11 cellular contexts compared by ENCODE assay signal in the genomic region with DNA sequence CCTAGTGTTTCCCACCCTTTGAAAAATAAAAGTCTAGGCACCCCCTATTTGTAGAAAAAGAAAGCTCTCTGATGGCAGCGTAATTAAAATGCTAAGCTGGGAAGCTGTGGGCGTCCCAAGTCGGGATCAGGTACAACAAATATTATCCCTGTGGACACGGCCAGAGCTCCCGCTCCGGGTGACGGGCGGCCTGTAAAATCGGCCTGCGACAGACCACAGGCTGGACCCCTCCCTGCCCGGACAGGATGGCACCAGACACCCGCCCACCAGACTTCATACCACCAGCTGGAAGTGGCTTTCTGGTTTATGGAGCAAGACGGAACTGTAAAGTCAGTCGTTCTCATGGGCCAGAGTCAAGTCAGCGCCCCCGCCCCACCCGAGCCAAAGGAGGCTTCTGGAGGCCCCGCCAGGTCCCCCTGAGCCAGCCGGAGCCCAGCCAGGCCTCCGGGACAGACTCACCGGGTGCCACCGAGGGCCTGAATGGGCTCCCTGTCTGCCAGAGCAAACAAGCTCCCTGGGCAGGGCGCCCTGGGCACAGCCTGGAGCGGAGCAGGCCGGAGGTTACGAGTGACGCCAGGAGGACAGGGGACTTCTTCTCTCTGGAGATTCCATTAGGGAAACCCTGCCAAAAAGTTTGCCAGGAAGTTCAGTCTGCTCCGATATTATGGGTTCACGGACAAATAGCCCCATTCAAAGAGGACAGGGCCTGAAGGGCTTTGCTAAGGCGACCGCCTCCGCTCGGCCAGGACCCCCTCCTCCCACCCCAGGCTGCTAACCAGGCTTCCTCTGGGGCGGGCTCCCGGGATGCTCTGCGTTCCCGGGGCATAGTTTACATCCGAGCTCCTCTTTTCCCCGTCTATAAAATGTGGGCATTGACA.
DNase-seq lines count a peak whose midpoint lies in the region; ATAC-seq and TF ChIP-seq lines count a peak whose summit lies in the region.
"Had no signal": no experiment of that assay in that cellular context is flagged by ENCODE, and none has a peak within 500 bp of the region (broad histone marks: within the 10 kb centered on the region; RNA-seq: fewer than 3 reads in every experiment).

No MANE protein-coding gene starts in this region.

- dilution Hi-C loops in mammary epithelial cell (cut with HindIII; ENCODE audit: low sequenced_read_pairs) = no loop called here

- H3K9ac ChIP-seq in mammary epithelial cell (ENCODE audit: insufficient read depth, low read length) = no peak overlapping the region

- intact Hi-C loops in mammary epithelial cell (cut with micrococcal nuclease) (no loop called here), prostate gland (cut with DNase I) (no loop called here)

- CTCF ChIA-PET in mammary epithelial cell (lab: Charles Lee; ENCODE audit: low non-redundant PET) = no interaction called here

- H3K4me3 ChIP-seq in mammary epithelial cell (replicated peaks in 1 of 3; ENCODE audit: insufficient read depth in 1 of 3, low read depth in 2 of 3, low read length in 3 of 3) (no peak overlapping the region), prostate gland (peak overlapping the region in 1 of 2 donors; percentile 7)
- H3K4me3 ChIP-seq: HAP-1 had no signal

- DNase-seq in mammary epithelial cell (no peak), prostate gland (ENCODE audit: low spot score) (peak; percentile 88), NCI-H146 treated with DMSO at 0.1 percent for 48 hours (lab: John Stamatoyannopoulos, UW; ENCODE audit: unreplicated experiment) (no peak), NCI-H2171 (lab: John Stamatoyannopoulos, UW) (no peak), dedifferentiated amniotic fluid mesenchymal stem cell (ENCODE audit: extremely low spot score) (no peak)
- DNase-seq: ACHN, natural killer cell had no signal

- H3K4me1 ChIP-seq in mammary epithelial cell (ENCODE audit: insufficient read depth, low read length) (no peaks in the 10 kb centered on the region), prostate gland (replicated peaks) (peaks cover 24% of the 10 kb centered on the region)
- H3K4me1 ChIP-seq: HAP-1 had no signal

- 39% methylated on average over 18 of the region's 39 CpGs for WGBS in mammary epithelial cell (ENCODE audit: low coverage, missing lambda C conversion rate)
- WGBS in prostate gland = 37% methylated on average over 39 of the region's 39 CpGs

- no peak for ATAC-seq in GM21717 (IDR thresholded peaks at IDR 0.05; ENCODE audit: unreplicated experiment)
- ATAC-seq: natural killer cell had no signal

- no peak for TF ChIP-seq CTCF in 22Rv1 (IDR thresholded peaks at IDR 0.05)
- TF ChIP-seq CTCF in mammary epithelial cell (conservative IDR thresholded peaks at IDR 0.05 in 1 of 2, IDR thresholded peaks at IDR 0.05 in 1 of 2; ENCODE audit: extremely low read depth in 1 of 2, insufficient read depth in 1 of 2, low read depth in 1 of 2, low read length in 2 of 2) = no peak
- TF ChIP-seq CTCF in prostate gland (IDR thresholded peaks at IDR 0.05) = no peak

- H3K27me3 ChIP-seq in mammary epithelial cell (ENCODE audit: insufficient read depth, low read length) (peaks cover 13% of the 10 kb centered on the region), layer of hippocampus (ENCODE audit: control insufficient read depth, insufficient read depth, low read length) (no peaks in the 10 kb centered on the region), prostate gland (replicated peaks; ENCODE audit: insufficient read depth) (no peaks in the 10 kb centered on the region)

- peak overlapping the region; percentile 15 for H2AFZ ChIP-seq in mammary epithelial cell (ENCODE audit: low read depth, low read length)

- H3K36me3 ChIP-seq in mammary epithelial cell (ENCODE audit: insufficient read depth, low read length) (no peaks in the 10 kb centered on the region), prostate gland (no peaks in the 10 kb centered on the region)
- H3K36me3 ChIP-seq: HAP-1 had no signal

- H3K4me2 ChIP-seq in mammary epithelial cell (ENCODE audit: insufficient read depth, low read depth, low read length) = no peak overlapping the region

- no peaks in the 10 kb centered on the region for H3K79me2 ChIP-seq in mammary epithelial cell (ENCODE audit: insufficient read depth, low read length)

- no TSS peak for BruUV-seq in mammary epithelial cell (replicated peaks; lab: Mats Ljungman, UMichigan)

- no peaks in the 10 kb centered on the region for H4K20me1 ChIP-seq in mammary epithelial cell (ENCODE audit: insufficient read depth, low read length)

- H3K9me3 ChIP-seq in mammary epithelial cell (replicated peaks; ENCODE audit: insufficient read depth, low read length) (no peaks in the 10 kb centered on the region), prostate gland (no peaks in the 10 kb centered on the region)
- H3K9me3 ChIP-seq: HAP-1 had no signal

- in situ Hi-C loops in mammary epithelial cell (cut with MboI; ENCODE audit: low sequenced_read_pairs in 2 of 2) = no loop called here

- H3K27ac ChIP-seq in 22Rv1 (0 out of 2 replicates have a peak overlapping the region, but pooled peaks have one; percentile 8), mammary epithelial cell (ENCODE audit: insufficient read depth, low read depth, low read length) (no peak overlapping the region), layer of hippocampus (ENCODE audit: low read depth, low read length) (peak overlapping the region; percentile 76), prostate gland (peak overlapping the region; percentile 89 to 96)

- no peak for TF ChIP-seq POLR2A in prostate gland (IDR thresholded peaks at IDR 0.05)
